In the genomic region with DNA sequence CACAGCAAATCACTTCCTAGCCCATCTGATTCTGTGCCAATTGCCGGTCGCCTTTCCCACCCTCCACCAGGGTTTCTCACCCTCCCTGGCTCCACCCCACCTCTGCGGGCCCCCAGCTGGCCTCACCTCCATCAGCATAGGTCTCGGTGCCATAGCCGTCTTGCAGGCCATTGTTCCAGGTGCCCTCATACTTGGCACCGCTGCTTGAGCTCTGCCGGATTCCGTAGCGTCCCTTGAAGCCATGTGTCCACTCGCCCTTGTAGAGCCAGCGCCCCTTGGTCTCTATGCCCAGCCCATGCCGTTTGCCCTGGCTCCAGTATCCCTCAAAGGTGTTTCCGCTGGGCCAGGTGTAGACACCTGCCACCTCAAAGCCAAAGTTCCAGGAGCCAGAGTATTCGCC, we compare ENCODE assay signal across 15 cellular contexts. TPM values are rescaled to one million over a fixed set of nuclear protein-coding genes. Genes with fewer than 3 reads are reported as not detected.
A peak's percentile ranks its signal among the peaks of the same experiment; 100 is the strongest.
DNase-seq lines count a peak whose midpoint lies in the region; ATAC-seq, FAIRE-seq and TF ChIP-seq lines count a peak whose summit lies in the region.
"Had no signal": no experiment of that assay in that cellular context is flagged by ENCODE, and none has a peak within 500 bp of the region (broad histone marks: within the 10 kb centered on the region; RNA-seq: fewer than 3 reads in every experiment).

No MANE protein-coding gene starts in this region.

- H3K23ac ChIP-seq in H1 (ENCODE audit: insufficient read length): no peak overlapping the region

- no peak overlapping the region for H3K4ac ChIP-seq in H1 (replicated peaks; ENCODE audit: insufficient read length, low read depth, low read length)

- peaks cover 17% of the 10 kb centered on the region for H3K4me1 ChIP-seq in HUES64 (ENCODE audit: insufficient read depth, low read length)
- H3K4me1 ChIP-seq in H1 (replicated peaks in 1 of 4; ENCODE audit: control insufficient read depth in 3 of 4, insufficient read depth in 4 of 4, low read length in 3 of 4): peaks cover 0 to 13% (median 7%) of the 10 kb centered on the region in 4 experiments; a peak in 5 of 7 replicates
- H3K4me1 ChIP-seq in mucosa of rectum (ENCODE audit: control insufficient read depth in 2 of 2, insufficient read depth in 2 of 2, low read length in 2 of 2): peaks cover 4 to 10% of the 10 kb centered on the region in 2 donors
- H3K4me1 ChIP-seq in tibial artery: peaks cover 0 to 62% (median 39%) of the 10 kb centered on the region in 4 donors
- peaks cover 4% of the 10 kb centered on the region for H3K4me1 ChIP-seq in effector memory CD4-positive, alpha-beta T cell (ENCODE audit: control insufficient read depth, insufficient read depth, low read length, poor library complexity, severe bottlenecking)

- H3K36me3 ChIP-seq in HUES64 (ENCODE audit: insufficient read depth, low read length): no peaks in the 10 kb centered on the region
- no peaks in the 10 kb centered on the region for H3K36me3 ChIP-seq in H1 (ENCODE audit: control insufficient read depth in 2 of 4, insufficient read depth in 4 of 4, low read length in 3 of 4)
- no peaks in the 10 kb centered on the region for H3K36me3 ChIP-seq in mucosa of rectum (ENCODE audit: control insufficient read depth in 2 of 2, insufficient read depth in 2 of 2, low read length in 2 of 2)
- H3K36me3 ChIP-seq in tibial artery: no peaks in the 10 kb centered on the region
- H3K36me3 ChIP-seq in effector memory CD4-positive, alpha-beta T cell (ENCODE audit: control insufficient read depth, insufficient read depth, low read length): no peaks in the 10 kb centered on the region

- peak overlapping the region; percentile 59; the same call in 1 of the 2 replicates for H3K4me3 ChIP-seq in HUES64 (ENCODE audit: low read length)
- peak overlapping the region in 1 of 4 experiments; percentile 66; a peak in 1 of 8 replicates for H3K4me3 ChIP-seq in H1 (ENCODE audit: extremely low read depth in 1 of 4, insufficient read depth in 2 of 4, low read depth in 3 of 4, low read length in 4 of 4)
- H3K4me3 ChIP-seq in mucosa of rectum (ENCODE audit: low read length in 2 of 2): peak overlapping the region; percentile 55 to 57
- peak overlapping the region; percentile 73 to 88 for H3K4me3 ChIP-seq in tibial artery
- H3K4me3 ChIP-seq in effector memory CD4-positive, alpha-beta T cell (ENCODE audit: insufficient read depth, low read depth, low read length, poor library complexity, severe bottlenecking): no peak overlapping the region
- H3K4me3 ChIP-seq: mucosa of descending colon had no signal

- no peak overlapping the region for H2AFZ ChIP-seq in H1 (ENCODE audit: low read length)

- CTCF ChIA-PET in H1 (lab: Charles Lee; ENCODE audit: partially characterized antibody): interaction anchor here (17.7 kb wide), 1 partner anchor 72 kb away, joined by 512 read pairs; no protein-coding TSS in a partner anchor

- H3K9ac ChIP-seq in HUES64 (ENCODE audit: low read depth, low read length): no peak overlapping the region
- H3K9ac ChIP-seq in H1 (replicated peaks in 1 of 4; ENCODE audit: extremely low read depth in 1 of 4, low read depth in 3 of 4, low read length in 3 of 4): no peak overlapping the region
- no peak overlapping the region for H3K9ac ChIP-seq in mucosa of rectum (ENCODE audit: low read depth in 1 of 2, low read length in 2 of 2)

- FAIRE-seq in H1 (lab: Jason Lieb, UNC): no peak
- FAIRE-seq: H54 had no signal

- H3K4me2 ChIP-seq in H1 (ENCODE audit: insufficient read depth in 1 of 2, low read depth in 2 of 2, low read length in 2 of 2): peak overlapping the region; percentile 73 to 82; a peak in 3 of 4 replicates

- no peaks in the 10 kb centered on the region for H3K79me2 ChIP-seq in H1 (ENCODE audit: control insufficient read depth in 1 of 2, insufficient read depth in 2 of 2, low read length in 2 of 2)

- H3K27ac ChIP-seq in HUES64 (ENCODE audit: low read depth, low read length) (no peak overlapping the region), H1 (ENCODE audit: low read depth, low read length) (no peak overlapping the region), mucosa of rectum (ENCODE audit: low read depth in 2 of 2, low read length in 2 of 2) (peak overlapping the region; percentile 31 to 57), tibial artery (peak overlapping the region; percentile 93 to 95)
- H3K27ac ChIP-seq in effector memory CD4-positive, alpha-beta T cell (ENCODE audit: insufficient read depth, low read length, poor library complexity, severe bottlenecking): no peak overlapping the region

- H2AK5ac ChIP-seq in H1 (ENCODE audit: low read depth, low read length): no peak overlapping the region

- no peak overlapping the region for H4K5ac ChIP-seq in H1 (ENCODE audit: insufficient read length, low read depth, low read length)

- H2BK15ac ChIP-seq in H1 (ENCODE audit: low read length): peak overlapping the region; percentile 63; the same call in 1 of the 2 replicates

- H3K23me2 ChIP-seq in H1 (ENCODE audit: low read depth, low read length): peaks cover 21% of the 10 kb centered on the region

- TF ChIP-seq RAD21 in H1 (IDR thresholded peaks at IDR 0.05 in 1 of 2, conservative IDR thresholded peaks at IDR 0.05 in 1 of 2; ENCODE audit: low read depth in 2 of 2, low read length in 2 of 2): no peak

- H2BK5ac ChIP-seq in H1 (ENCODE audit: low read depth, low read length): no peak overlapping the region; the same call in 1 of the 2 replicates

- no peak for TF ChIP-seq POLR2A in H1 (IDR thresholded peaks at IDR 0.05; ENCODE audit: control extremely low read depth in 1 of 2, low read depth in 2 of 2, low read length in 2 of 2)

- no peak for TF ChIP-seq EP300 in H1 (IDR thresholded peaks at IDR 0.05; ENCODE audit: borderline replicate concordance in 1 of 2, low read depth in 2 of 2, low read length in 2 of 2)

- H2BK20ac ChIP-seq in H1 (ENCODE audit: low read length): no peak overlapping the region

- no peak overlapping the region for H2BK12ac ChIP-seq in H1 (ENCODE audit: low read depth, low read length)

- intact Hi-C loops in tibial artery (cut with DNase I; ENCODE audit: low total_unique reads): loop anchor here (10.0 kb wide), 1 partner anchor 1159 kb away; a partner anchor contains a TSS

- H2BK120ac ChIP-seq in H1 (replicated peaks; ENCODE audit: low read depth, low read length): no peak overlapping the region

- no peaks in the 10 kb centered on the region for H3K9me3 ChIP-seq in HUES64 (ENCODE audit: insufficient read depth, low read depth, low read length)
- H3K9me3 ChIP-seq in H1 (ENCODE audit: insufficient read depth in 2 of 2, low read depth in 1 of 2, low read length in 1 of 2): no peaks in the 10 kb centered on the region
- H3K9me3 ChIP-seq in mucosa of rectum (ENCODE audit: control insufficient read depth in 2 of 2, low read length in 2 of 2): no peaks in the 10 kb centered on the region
- H3K9me3 ChIP-seq in tibial artery: no peaks in the 10 kb centered on the region
- no peaks in the 10 kb centered on the region for H3K9me3 ChIP-seq in effector memory CD4-positive, alpha-beta T cell (ENCODE audit: control insufficient read depth, low read length)
- H3K9me3 ChIP-seq: mucosa of descending colon had no signal

- no peaks in the 10 kb centered on the region for H3K27me3 ChIP-seq in HUES64 (ENCODE audit: insufficient read depth, low read length)
- peaks cover 0 to 4% (median 1%) of the 10 kb centered on the region in 4 experiments; a peak in 2 of 7 replicates for H3K27me3 ChIP-seq in H1 (replicated peaks in 1 of 4; ENCODE audit: control insufficient read depth in 3 of 4, extremely low read depth in 1 of 4, insufficient read depth in 3 of 4, low read length in 3 of 4)
- peaks cover 0 to 2% of the 10 kb centered on the region in 2 donors for H3K27me3 ChIP-seq in mucosa of rectum (ENCODE audit: control insufficient read depth in 2 of 2, insufficient read depth in 2 of 2, low read length in 2 of 2)
- no peaks in the 10 kb centered on the region for H3K27me3 ChIP-seq in tibial artery
- peaks cover 25% of the 10 kb centered on the region for H3K27me3 ChIP-seq in effector memory CD4-positive, alpha-beta T cell (replicated peaks; ENCODE audit: control insufficient read depth, insufficient read depth, low read length, poor library complexity, severe bottlenecking)

- TF ChIP-seq CTCF in H1 (IDR thresholded peaks at IDR 0.05; ENCODE audit: control extremely low read depth in 1 of 3, insufficient read depth in 1 of 3, low read depth in 1 of 3, low read length in 3 of 3): no peak
- no peak for TF ChIP-seq CTCF in tibial artery (IDR thresholded peaks at IDR 0.05)

- H3K56ac ChIP-seq in H1 (replicated peaks; ENCODE audit: insufficient read length, low read depth, low read length): no peak overlapping the region

- no peaks in the 10 kb centered on the region for H3K79me1 ChIP-seq in H1 (ENCODE audit: low read depth, low read length)

- peak overlapping the region; percentile 14 for H4K91ac ChIP-seq in H1 (replicated peaks; ENCODE audit: insufficient read length, low read length)

- WGBS in HUES64: 85% methylated on average over 14 of the region's 14 CpGs
- WGBS in H1 (ENCODE audit: extremely low coverage in 1 of 2, insufficient coverage in 1 of 2, insufficient read length in 1 of 2, insufficient replicate concordance in 2 of 2, low coverage in 1 of 2, low lambda C conversion rate in 2 of 2, missing lambda C conversion rate in 1 of 2), 2 experiments: 83% methylated on average over 14 of the region's 14 CpGs; no CpG with 5 or more reads in 1 of the 2 experiments

- POLR2A ChIA-PET in H1 (lab: Charles Lee; ENCODE audit: partially characterized antibody): interaction anchor here (1.5 kb wide), 1 partner anchor 49 kb away, joined by 5 read pairs; no protein-coding TSS in a partner anchor

- no peak for DNase-seq in H1 (ENCODE audit: low read depth in 1 of 2, low spot score in 2 of 2)
- peak in 1 of 2 donors; percentile 71 for DNase-seq in tibial artery
- no peak for DNase-seq in amniotic stem cell (lab: John Stamatoyannopoulos, UW)
- no peak for DNase-seq in KG1 (lab: John Stamatoyannopoulos, UW)
- no peak for DNase-seq in effector memory CD4-positive, alpha-beta T cell
- DNase-seq: COR-L47; dermis blood vessel endothelial cell; NCI-H2171 treated with DMSO at 0.1 percent for 48 hours; stimulated activated CD4-positive, alpha-beta T cell treated with anti-CD3 and anti-CD28 coated beads, Interleukin-15, amount 100 ng/mL, for 24 hours; T1000 had no signal

- no peak for ATAC-seq in HG03460 (IDR thresholded peaks at IDR 0.05; ENCODE audit: unreplicated experiment)

- no peak overlapping the region for H3K14ac ChIP-seq in H1 (ENCODE audit: insufficient read length)

- no peak overlapping the region for H4K8ac ChIP-seq in H1 (ENCODE audit: extremely low read depth, insufficient read depth, low read length)

- H4K20me1 ChIP-seq in H1 (replicated peaks in 1 of 2; ENCODE audit: control insufficient read depth in 1 of 2, insufficient read depth in 2 of 2, low read length in 2 of 2): peaks cover 0 to 4% of the 10 kb centered on the region in 2 experiments

- H3K18ac ChIP-seq in H1 (ENCODE audit: extremely low read depth, low read length): no peak overlapping the region

RNA-seq across cellular contexts. Expression of a gene that starts 0.8 kb away (rescaled TPM):
- polyA plus RNA-seq in HUES64 (2013, experiment 1 of 2): 0.55 TPM
- polyA plus RNA-seq in HUES64 (2013, experiment 2 of 2): 0.89 TPM
- 1.3 and 1.5 TPM in 2 replicates for total RNA-seq in H1 (2021; fragmentation: NEBNext Ultra II Directional; extraction: Animal tissue kit (Norgen Biotek cat#: 25700))
- polyA plus RNA-seq in H1 (2011; rRNA removed): 0.59 and 0.83 TPM in 2 replicates
- 0.85 TPM for polyA plus RNA-seq in H1 (2011; cell fraction: cytosol; rRNA removed)
- 1.3 TPM for polyA plus RNA-seq in H1 (2011; cell fraction: nucleus; rRNA removed)
- polyA plus RNA-seq in H1 (2012, experiment 1 of 2): 0.54 to 1.0 TPM (median 0.76 TPM) in 4 replicates
- 0.39 TPM for polyA plus RNA-seq in H1 (2012, experiment 2 of 2)
- 0.43 TPM for polyA plus RNA-seq in H1 (2013, experiment 1 of 2)
- polyA plus RNA-seq in H1 (2013, experiment 2 of 2): 0.39 TPM
- polyA minus RNA-seq in H1 (2011; rRNA and poly(A)+ RNA removed): 0.83 and 0.91 TPM in 2 replicates
- 1.0 TPM for polyA minus RNA-seq in H1 (2011; cell fraction: cytosol; rRNA and poly(A)+ RNA removed)
- 1.6 TPM for polyA minus RNA-seq in H1 (2011; cell fraction: nucleus; rRNA and poly(A)+ RNA removed)

RNA-seq across cellular contexts. Expression of a gene that starts 24.4 kb away (rescaled TPM):
- 28.1 TPM for polyA plus RNA-seq in HUES64 (2013, experiment 1 of 2)
- polyA plus RNA-seq in HUES64 (2013, experiment 2 of 2): 29.9 TPM
- 31.6 and 31.8 TPM in 2 replicates for total RNA-seq in H1 (2021; fragmentation: NEBNext Ultra II Directional; extraction: Animal tissue kit (Norgen Biotek cat#: 25700))
- 13.9 and 24.5 TPM in 2 replicates for polyA plus RNA-seq in H1 (2011; rRNA removed)
- polyA plus RNA-seq in H1 (2011; cell fraction: cytosol; rRNA removed): 24.7 TPM
- 18.7 TPM for polyA plus RNA-seq in H1 (2011; cell fraction: nucleus; rRNA removed)
- 25.9 to 30.5 TPM (median 28.5 TPM) in 4 replicates for polyA plus RNA-seq in H1 (2012, experiment 1 of 2)
- polyA plus RNA-seq in H1 (2012, experiment 2 of 2): 12.5 TPM
- polyA plus RNA-seq in H1 (2013, experiment 1 of 2): 19.9 TPM
- 18.5 TPM for polyA plus RNA-seq in H1 (2013, experiment 2 of 2)
- polyA minus RNA-seq in H1 (2011; rRNA and poly(A)+ RNA removed): 45.8 and 49.1 TPM in 2 replicates
- 18.6 TPM for polyA minus RNA-seq in H1 (2011; cell fraction: cytosol; rRNA and poly(A)+ RNA removed)
- 16.0 TPM for polyA minus RNA-seq in H1 (2011; cell fraction: nucleus; rRNA and poly(A)+ RNA removed)

Comparison
In these comparisons a context has a peak if more than half of its experiments do, and no peak if none do; other contexts are left out.
1. H3K27ac ChIP-seq: peak in mucosa of rectum (2 of 2) and tibial artery (2 of 2); none in HUES64 (single experiment), H1 (single experiment) and effector memory CD4-positive, alpha-beta T cell (single experiment).